In the genomic region with DNA sequence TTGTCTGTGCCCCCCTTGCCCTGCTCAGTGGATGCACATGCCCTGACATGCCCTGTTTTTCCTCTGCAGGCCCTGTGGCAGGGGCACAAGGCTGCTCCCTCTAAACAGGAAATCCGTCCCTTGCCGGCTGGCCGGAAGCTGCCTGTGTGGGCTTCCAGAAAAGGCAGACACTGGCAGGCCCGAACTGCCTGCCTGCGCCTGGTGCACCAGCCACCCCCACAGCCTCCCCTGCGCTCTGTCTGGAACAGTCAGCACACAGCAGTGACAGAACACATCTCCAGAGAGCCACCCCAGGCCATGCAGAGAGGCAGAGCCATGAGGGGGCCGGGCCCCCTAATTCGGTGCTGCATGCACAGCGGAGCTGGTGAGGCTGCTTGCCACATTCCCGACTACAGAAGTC, we compare ENCODE assay signal across 9 cellular contexts. TPM values are rescaled to one million over a fixed set of nuclear protein-coding genes. Genes with fewer than 3 reads are reported as not detected.
DNase-seq lines count a peak whose midpoint lies in the region; ATAC-seq, FAIRE-seq and TF ChIP-seq lines count a peak whose summit lies in the region.
"Had no signal": no experiment of that assay in that cellular context is flagged by ENCODE, and none has a peak within 500 bp of the region (broad histone marks: within the 10 kb centered on the region; RNA-seq: fewer than 3 reads in every experiment).

No MANE protein-coding gene starts in this region.

- H3K27ac ChIP-seq in right lobe of liver (no peak overlapping the region), thymus (ENCODE audit: low read depth) (peak overlapping the region; percentile 22), kidney (ENCODE audit: low read depth in 2 of 2, low read length in 2 of 2) (no peak overlapping the region)

- H3K4me1 Mint-ChIP-seq in activated CD4-positive, alpha-beta T cell treated with anti-CD3 and anti-CD28 coated beads, Interleukin-2, amount 10 ng/mL, durations not matched to agents 24 days and 14 days: peaks cover 28% of the 10 kb centered on the region

- H3K4me1 ChIP-seq in right lobe of liver (no peaks in the 10 kb centered on the region), thymus (ENCODE audit: control insufficient read depth, insufficient read depth, low read length) (peaks cover 11% of the 10 kb centered on the region), kidney (ENCODE audit: control insufficient read depth in 1 of 2, insufficient read depth in 1 of 2, low read depth in 1 of 2, low read length in 2 of 2) (peaks cover 0 to 3% of the 10 kb centered on the region in 2 donors)

- H3K36me3 Mint-ChIP-seq in activated CD4-positive, alpha-beta T cell treated with anti-CD3 and anti-CD28 coated beads, Interleukin-2, amount 10 ng/mL, durations not matched to agents 24 days and 14 days (ENCODE audit: low read depth): no peaks in the 10 kb centered on the region

- no peak for TF ChIP-seq CTCF in right lobe of liver (IDR thresholded peaks at IDR 0.05)
- no peak for TF ChIP-seq CTCF in kidney (IDR thresholded peaks at IDR 0.05; ENCODE audit: borderline replicate concordance, extremely low read depth, insufficient read depth)

- H3K27me3 Mint-ChIP-seq in activated CD4-positive, alpha-beta T cell treated with anti-CD3 and anti-CD28 coated beads, Interleukin-2, amount 10 ng/mL, durations not matched to agents 24 days and 14 days: peaks cover 5% of the 10 kb centered on the region

- H3K4me3 ChIP-seq in right lobe of liver: no peak overlapping the region
- no peak overlapping the region for H3K4me3 ChIP-seq in thymus (ENCODE audit: low read length)
- no peak overlapping the region for H3K4me3 ChIP-seq in kidney (ENCODE audit: low read length in 2 of 2)

- no peaks in the 10 kb centered on the region for H3K27me3 ChIP-seq in right lobe of liver
- no peaks in the 10 kb centered on the region for H3K27me3 ChIP-seq in thymus (ENCODE audit: control insufficient read depth, insufficient read depth)

- intact Hi-C loops in activated CD4-positive, alpha-beta T cell treated with anti-CD3 and anti-CD28 coated beads, Interleukin-2, amount 10 ng/mL, durations not matched to agents 24 days and 14 days (cut with micrococcal nuclease): no loop called here
- intact Hi-C loops in right lobe of liver (cut with DNase I): no loop called here
- intact Hi-C loops in kidney (cut with DNase I): no loop called here

- no peaks in the 10 kb centered on the region for H3K9me3 Mint-ChIP-seq in activated CD4-positive, alpha-beta T cell treated with anti-CD3 and anti-CD28 coated beads, Interleukin-2, amount 10 ng/mL, durations not matched to agents 24 days and 14 days

- H3K9ac ChIP-seq in kidney (ENCODE audit: low read length in 2 of 2): no peak overlapping the region

- TF ChIP-seq POLR2A in right lobe of liver (IDR thresholded peaks at IDR 0.05): no peak

- H3K9me3 ChIP-seq in right lobe of liver (no peaks in the 10 kb centered on the region), thymus (ENCODE audit: control insufficient read depth) (no peaks in the 10 kb centered on the region), kidney (ENCODE audit: control insufficient read depth in 1 of 2, low read length in 2 of 2) (no peaks in the 10 kb centered on the region)

- ATAC-seq in right lobe of liver: peak; percentile 18 to 54 (median 36)
- ATAC-seq in GM18907 (IDR thresholded peaks at IDR 0.05; ENCODE audit: unreplicated experiment): no peak
- ATAC-seq in HG03378 (IDR thresholded peaks at IDR 0.05; ENCODE audit: unreplicated experiment): no peak

- H3K36me3 ChIP-seq in right lobe of liver (no peaks in the 10 kb centered on the region), thymus (ENCODE audit: control insufficient read depth, insufficient read depth) (no peaks in the 10 kb centered on the region), kidney (ENCODE audit: control insufficient read depth in 1 of 2, insufficient read depth in 2 of 2, low read length in 2 of 2) (no peaks in the 10 kb centered on the region)

- peak overlapping the region; percentile 73 for H3K27ac Mint-ChIP-seq in activated CD4-positive, alpha-beta T cell treated with anti-CD3 and anti-CD28 coated beads, Interleukin-2, amount 10 ng/mL, durations not matched to agents 24 days and 14 days

- no peak for FAIRE-seq in kidney (lab: Jason Lieb, UNC)

- peak overlapping the region; percentile 22 for H3K4me3 Mint-ChIP-seq in activated CD4-positive, alpha-beta T cell treated with anti-CD3 and anti-CD28 coated beads, Interleukin-2, amount 10 ng/mL, durations not matched to agents 24 days and 14 days

- no CpG with 5 or more reads among the region's 10 CpGs for WGBS in right lobe of liver (ENCODE audit: insufficient coverage, low coverage, low lambda C conversion rate, missing lambda C conversion rate)
- WGBS in thymus: 21% methylated on average over 10 of the region's 10 CpGs

- peak; percentile 78 for DNase-seq in activated CD4-positive, alpha-beta T cell treated with anti-CD3 and anti-CD28 coated beads, Interleukin-2, amount 10 ng/mL, durations not matched to agents 24 days and 14 days
- DNase-seq in activated CD4-positive, alpha-beta T cell treated with anti-CD3 and anti-CD28 coated beads, Interleukin-2, amount 50 U/mL, for 1 hour: no peak
- DNase-seq in activated naive CD4-positive, alpha-beta T cell treated with Interleukin-2 at 50 U/mL for 16 hours: peak; percentile 9
- DNase-seq in right lobe of liver: no peak
- DNase-seq in kidney: no peak
- DNase-seq: stimulated activated naive CD4-positive, alpha-beta T cell treated with Interleukin-2 at 50 U/mL for 16 hours had no signal

RNA-seq across cellular contexts. Expression of gene LOXHD1, which starts 33.5 kb away (rescaled TPM):
- not detected in 2 replicates for total RNA-seq in activated CD4-positive, alpha-beta T cell treated with anti-CD3 and anti-CD28 coated beads, Interleukin-2, amount 10 ng/mL, durations not matched to agents 24 days and 14 days
- total RNA-seq in right lobe of liver (not detected), kidney (0.25 TPM)
- polyA plus RNA-seq in thymus (0.09 TPM), kidney (ENCODE audit: insufficient read depth, low read depth, low replicate concordance) (not detected)

Comparison
In these comparisons a context has a peak if more than half of its experiments do, and no peak if none do; other contexts are left out.
1. DNase-seq: peak in activated CD4-positive, alpha-beta T cell treated with anti-CD3 and anti-CD28 coated beads, Interleukin-2, amount 10 ng/mL, durations not matched to agents 24 days and 14 days (single experiment) and activated naive CD4-positive, alpha-beta T cell treated with Interleukin-2 at 50 U/mL for 16 hours (single experiment); none in activated CD4-positive, alpha-beta T cell treated with anti-CD3 and anti-CD28 coated beads, Interleukin-2, amount 50 U/mL, for 1 hour (single experiment), right lobe of liver (0 of 3) and kidney (single experiment).
2. ATAC-seq: peak in right lobe of liver (4 of 4); none in GM18907 (single experiment) and HG03378 (single experiment).